Comparison of ENCODE assay signal across 15 cellular contexts in the genomic region with DNA sequence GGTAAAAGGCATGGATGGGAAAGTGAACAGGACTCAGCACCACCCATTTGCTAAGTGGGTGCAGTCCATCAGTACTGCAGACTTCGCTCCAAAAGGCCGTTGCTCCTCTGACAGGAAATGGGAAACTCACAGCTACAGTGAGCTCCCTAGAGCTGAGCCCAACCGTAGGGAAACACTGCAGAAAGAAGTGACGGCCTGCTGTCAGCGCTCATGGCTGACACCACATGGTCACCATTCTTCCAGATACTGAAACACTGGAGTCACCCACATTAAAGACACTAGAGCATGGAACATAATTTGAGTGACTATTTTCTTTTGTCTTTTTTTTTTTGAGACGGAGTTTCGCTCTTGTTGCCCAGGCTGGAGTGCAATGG. TPM values are rescaled to one million over a fixed set of nuclear protein-coding genes. Genes with fewer than 3 reads are reported as not detected.
DNase-seq lines count a peak whose midpoint lies in the region; TF ChIP-seq lines count a peak whose summit lies in the region.
"Had no signal": no experiment of that assay in that cellular context is flagged by ENCODE, and none has a peak within 500 bp of the region (broad histone marks: within the 10 kb centered on the region; RNA-seq: fewer than 3 reads in every experiment).

No MANE protein-coding gene starts in this region.

- peaks cover 14% of the 10 kb centered on the region for H3K4me1 Mint-ChIP-seq in type B pancreatic cell (ENCODE audit: unreplicated experiment)

- no peaks in the 10 kb centered on the region for H3K9me2 ChIP-seq in DOHH2 (replicated peaks; ENCODE audit: control insufficient read depth, low read length)

- H3K36me3 Mint-ChIP-seq in type B pancreatic cell = peaks cover 11% of the 10 kb centered on the region

- no peaks in the 10 kb centered on the region for H3K27me3 Mint-ChIP-seq in type B pancreatic cell

- intact Hi-C loops in left ventricle myocardium inferior (cut with micrococcal nuclease) = no loop called here

- no peak overlapping the region for H3K9ac ChIP-seq in parathyroid adenoma

- H3K27ac ChIP-seq in DOHH2 (ENCODE audit: low read depth, low read length) (peak overlapping the region; percentile 79), angular gyrus (ENCODE audit: low read depth, low read length) (peak overlapping the region; percentile 42), left ventricle myocardium inferior (replicated peaks) (peak overlapping the region; percentile 73), parathyroid adenoma (peak overlapping the region; percentile 54)

- no peaks in the 10 kb centered on the region for H3K9me3 ChIP-seq in DOHH2 (ENCODE audit: control insufficient read depth, insufficient read depth, low read length)
- no peaks in the 10 kb centered on the region for H3K9me3 ChIP-seq in left ventricle myocardium inferior (replicated peaks)
- H3K9me3 ChIP-seq in parathyroid adenoma (ENCODE audit: control insufficient read depth, low read length) = no peaks in the 10 kb centered on the region

- H3K27ac Mint-ChIP-seq in type B pancreatic cell = no peak overlapping the region

- no peaks in the 10 kb centered on the region for H4K20me1 ChIP-seq in DOHH2 (ENCODE audit: control insufficient read depth, insufficient read depth, low read depth, low read length)

- H3K4me3 Mint-ChIP-seq in type B pancreatic cell = no peak overlapping the region

- H3K4me2 ChIP-seq in DOHH2 (ENCODE audit: low read length) (peak overlapping the region; percentile 84), parathyroid adenoma (ENCODE audit: low read length) (no peak overlapping the region)

- peaks cover 91% of the 10 kb centered on the region for H3K4me1 ChIP-seq in DOHH2 (ENCODE audit: control insufficient read depth, low read length)
- peaks cover 74% of the 10 kb centered on the region for H3K4me1 ChIP-seq in left ventricle myocardium inferior
- H3K4me1 ChIP-seq in parathyroid adenoma = peaks cover 19% of the 10 kb centered on the region

- H2AFZ ChIP-seq in parathyroid adenoma = peak overlapping the region; percentile 21

- H3K79me2 ChIP-seq in DOHH2 (ENCODE audit: control insufficient read depth, low read length) = peaks cover 91% of the 10 kb centered on the region
- peaks cover 35% of the 10 kb centered on the region for H3K79me2 ChIP-seq in parathyroid adenoma

- no peaks in the 10 kb centered on the region for H3K9me3 Mint-ChIP-seq in type B pancreatic cell

- H3K36me3 ChIP-seq in DOHH2 (ENCODE audit: control insufficient read depth, low read length) (peaks cover 31% of the 10 kb centered on the region), left ventricle myocardium inferior (no peaks in the 10 kb centered on the region), parathyroid adenoma (ENCODE audit: control insufficient read depth, insufficient read depth, low read length) (no peaks in the 10 kb centered on the region)

- H3K4me3 ChIP-seq in DOHH2 (ENCODE audit: low read length) = peak overlapping the region; percentile 69
- no peak overlapping the region for H3K4me3 ChIP-seq in left ventricle myocardium inferior
- no peak overlapping the region for H3K4me3 ChIP-seq in parathyroid adenoma (ENCODE audit: low read depth, low read length)

- DNase-seq in left ventricle myocardium inferior (no peak), inferior parietal cortex (ENCODE audit: extremely low spot score) (no peak), HPDE6-E6E7 (ENCODE audit: extremely low spot score) (no peak), SK-N-DZ (ENCODE audit: low spot score) (no peak), type B pancreatic cell (ENCODE audit: extremely low spot score, unreplicated experiment) (no peak)
- DNase-seq: activated CD4-positive, alpha-beta T cell treated with anti-CD3 and anti-CD28 coated beads, Interleukin-2, amount 50 U/mL, for 4 hours; C1 segment of cervical spinal cord; MV-4-11; stimulated activated CD8-positive, alpha-beta memory T cell treated with anti-CD3 and anti-CD28 coated beads, Interleukin-4, amount 100 ng/mL, for 48 hours had no signal

- peaks cover 12% of the 10 kb centered on the region for H3F3A ChIP-seq in DOHH2 (ENCODE audit: control insufficient read depth, insufficient read depth)

- TF ChIP-seq CTCF in DOHH2 (IDR thresholded peaks at IDR 0.05; ENCODE audit: low read depth, low read length, poor library complexity, severe bottlenecking) (no peak), left ventricle myocardium inferior (IDR thresholded peaks at IDR 0.05; ENCODE audit: borderline replicate concordance) (no peak), parathyroid adenoma (IDR thresholded peaks at IDR 0.05) (no peak), type B pancreatic cell (conservative IDR thresholded peaks at IDR 0.05) (no peak)

- H3K27me3 ChIP-seq in DOHH2 (ENCODE audit: control insufficient read depth, low read length) (no peaks in the 10 kb centered on the region), left ventricle myocardium inferior (ENCODE audit: low read depth) (no peaks in the 10 kb centered on the region), parathyroid adenoma (ENCODE audit: control insufficient read depth, insufficient read depth, low read length) (no peaks in the 10 kb centered on the region)

RNA-seq across cellular contexts. Expression of gene UBE2O, which starts 31.9 kb away (rescaled TPM):
- total RNA-seq in left ventricle myocardium inferior = 35.7 TPM
- 24.6 and 32.0 TPM in 2 replicates for polyA plus RNA-seq in SK-N-DZ (2014; cell fraction: cytosol; rRNA removed)
- 41.7 and 53.0 TPM in 2 replicates for polyA plus RNA-seq in SK-N-DZ (2014; cell fraction: nucleus; rRNA removed)
- total RNA-seq in type B pancreatic cell (ENCODE audit: low replicate concordance) = 38.5 and 51.5 TPM in 2 replicates

RNA-seq across cellular contexts. Expression of gene SPHK1, which starts 36.6 kb away (rescaled TPM):
- total RNA-seq in left ventricle myocardium inferior (2.3 TPM), type B pancreatic cell (ENCODE audit: low replicate concordance) (4.3 and 26.8 TPM in 2 replicates)
- 3.7 and 6.7 TPM in 2 replicates for polyA plus RNA-seq in SK-N-DZ (2014; cell fraction: cytosol; rRNA removed)
- 7.1 and 8.8 TPM in 2 replicates for polyA plus RNA-seq in SK-N-DZ (2014; cell fraction: nucleus; rRNA removed)

RNA-seq across cellular contexts. Expression of gene AANAT, which starts 46.4 kb away (rescaled TPM):
- total RNA-seq in left ventricle myocardium inferior = not detected
- not detected in 2 replicates for polyA plus RNA-seq in SK-N-DZ (2014; cell fraction: cytosol; rRNA removed)
- not detected in 2 replicates for polyA plus RNA-seq in SK-N-DZ (2014; cell fraction: nucleus; rRNA removed)
- not detected in 2 replicates for total RNA-seq in type B pancreatic cell (ENCODE audit: low replicate concordance)
- total RNA-seq: HT-29; mesenteric fat pad; T-helper 1 cell treated with Interleukin-12 subunit alpha and Interleukin-12 subunit beta and Interleukin-4 antibody, amounts not matched to agents 30 ng/mL and 1 ng/mL, for 36 hours had no signal
